ENCODE assay signal across 30 cellular contexts in the genomic region with DNA sequence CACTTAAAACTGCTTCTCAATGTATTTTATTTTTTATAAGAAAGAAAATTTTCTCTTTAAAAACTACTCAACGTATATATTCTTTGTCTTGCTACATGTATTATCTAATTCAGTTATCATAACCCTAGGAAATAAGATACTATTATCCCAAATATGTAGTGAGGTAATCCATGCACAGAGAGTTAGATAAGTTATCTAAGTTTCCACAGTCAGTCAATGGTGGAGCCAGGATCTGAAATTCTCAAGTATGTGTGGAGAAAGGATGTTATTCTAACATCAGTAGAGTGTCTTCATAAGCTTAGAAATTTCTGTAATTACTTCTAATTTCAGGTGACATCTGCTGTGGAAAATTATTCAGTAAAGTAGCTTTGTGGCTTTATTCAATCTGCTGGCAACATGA.
"Had no signal": no experiment of that assay in that cellular context is flagged by ENCODE, and none has a peak within 500 bp of the region (broad histone marks: within the 10 kb centered on the region; RNA-seq: fewer than 3 reads in every experiment).

No MANE protein-coding gene starts in this region.

- H3K27me3 ChIP-seq: body of pancreas, breast epithelium, cardiac muscle cell, colonic mucosa, dorsolateral prefrontal cortex, gastroesophageal sphincter had no signal

- H3K4me1 ChIP-seq: breast epithelium, colonic mucosa had no signal

- DNase-seq: activated CD4-positive, alpha-beta memory T cell treated with anti-CD3 and anti-CD28 coated beads for 36 hours; activated CD4-positive, alpha-beta T cell treated with anti-CD3 and anti-CD28 coated beads for 36 hours; activated CD4-positive, alpha-beta T cell treated with anti-CD3 and anti-CD28 coated beads, Interleukin-2, amount 10 ng/mL, durations not matched to agents 24 days and 14 days; activated CD4-positive, CD25-positive, alpha-beta regulatory T cell; activated CD4-positive, CD25-positive, alpha-beta regulatory T cell treated with anti-CD3 and anti-CD28 coated beads, Interleukin-2, amount 50 U/mL, for 72 hours; activated CD8-positive, alpha-beta memory T cell treated with anti-CD3 and anti-CD28 coated beads, Interleukin-2, amount 10 ng/mL, durations not matched to agents 7 days and 5 days; activated CD8-positive, alpha-beta memory T cell treated with anti-CD3 and anti-CD28 coated beads, Interleukin-2, amount 50 U/mL, for 4 hours; activated CD8-positive, alpha-beta T cell treated with anti-CD3 and anti-CD28 coated beads, Interleukin-2, amount 10 ng/mL, durations not matched to agents 7 days and 5 days; activated effector memory CD4-positive, alpha-beta T cell treated with anti-CD3 and anti-CD28 coated beads, Interleukin-2, amount 50 U/mL, for 16 hours; activated naive CD4-positive, alpha-beta T cell; activated naive CD4-positive, alpha-beta T cell treated with anti-CD3 and anti-CD28 coated beads, Interleukin-2, amount 10 ng/mL, durations not matched to agents 7 days and 5 days; activated naive CD8-positive, alpha-beta T cell treated with anti-CD3 and anti-CD28 coated beads, Interleukin-2, amount 10 ng/mL, durations not matched to agents 7 days and 5 days; activated T-cell treated with anti-CD3 and anti-CD28 coated beads, Interleukin-2, amount 50 U/mL, for 1 hour; activated T-cell treated with anti-CD3 and anti-CD28 coated beads, Interleukin-2, amount 50 U/mL, for 48 hours; amniotic stem cell; anterior cingulate cortex; body of pancreas; central memory CD4-positive, alpha-beta T cell; cerebellar nuclear complex; colonic mucosa; dorsolateral prefrontal cortex; effector memory CD4-positive, alpha-beta T cell; endodermal cell; foreskin melanocyte; T-helper 1 cell; T-helper 17 cell; T1000 had no signal

- H3K9me3 ChIP-seq: body of pancreas, colonic mucosa had no signal

- H3K36me3 ChIP-seq: breast epithelium, cardiac muscle cell, colonic mucosa, gastroesophageal sphincter had no signal

- H3K4me3 ChIP-seq: body of pancreas, breast epithelium, cardiac muscle cell, colonic mucosa, dorsolateral prefrontal cortex, gastroesophageal sphincter had no signal

- H3K27ac ChIP-seq: body of pancreas, breast epithelium, cardiac muscle cell, colonic mucosa, dorsolateral prefrontal cortex, gastroesophageal sphincter had no signal
